ENCODE assay signal across 8 cellular contexts in genomic region chr19:14266208-14266607, GRCh38.
A peak's percentile ranks its signal among the peaks of the same experiment; 100 is the strongest.
DNase-seq lines count a peak whose midpoint lies in the region; TF ChIP-seq lines count a peak whose summit lies in the region.
"Not testable (repeated sequence)": the region's sequence is repeated elsewhere in the genome, so short reads cannot be mapped to it uniquely, and the experiment has no call there.

No MANE protein-coding gene starts in this region.

- not testable (repeated sequence) for H4K20me1 ChIP-seq in hepatocyte (ENCODE audit: insufficient read depth, poor library complexity, severe bottlenecking)

- H3K27ac Mint-ChIP-seq in nephron: peak overlapping the region in 2 of 3 experiments; percentile 30 to 33
- H3K27ac Mint-ChIP-seq in type B pancreatic cell: not testable (repeated sequence)

- not testable (repeated sequence) for DNase-seq in NT2/D1 (ENCODE audit: low read depth, low spot score); breast epithelium (ENCODE audit: low spot score in 2 of 2); hepatocyte (ENCODE audit: low spot score); ovary; type B pancreatic cell (ENCODE audit: extremely low spot score, unreplicated experiment)

- H3K4me3 Mint-ChIP-seq in nephron (peak overlapping the region; percentile 69 to 79 (median 73)), type B pancreatic cell (peak overlapping the region; percentile 71)

- not testable (repeated sequence) for H3K9me3 Mint-ChIP-seq in nephron, type B pancreatic cell

- TF ChIP-seq EP300 in ovary (IDR thresholded peaks at IDR 0.05): not testable (repeated sequence)

- peak overlapping the region; percentile 74 for H3K9ac ChIP-seq in NT2/D1 (ENCODE audit: insufficient read length, low read depth)
- H3K9ac ChIP-seq in iPS-20b (ENCODE audit: low read depth, low read length): peak overlapping the region; percentile 82; the same call in 1 of the 2 replicates

- peak overlapping the region; percentile 94 for H3K4me2 ChIP-seq in hepatocyte

- not testable (repeated sequence) for TF ChIP-seq POLR2A in breast epithelium (IDR thresholded peaks at IDR 0.05); ovary (IDR thresholded peaks at IDR 0.05)

- H3K4me1 ChIP-seq in HEK293 (ENCODE audit: control insufficient read depth, insufficient read depth, low read length); NT2/D1 (ENCODE audit: insufficient read depth, insufficient read length); breast epithelium; iPS-20b (ENCODE audit: insufficient read depth, low read length); ovary (ENCODE audit: insufficient read depth): not testable (repeated sequence)
- H3K4me1 ChIP-seq in hepatocyte (ENCODE audit: insufficient read depth): peaks cover 12% of the 10 kb centered on the region

- H3K4me1 Mint-ChIP-seq in nephron; type B pancreatic cell (ENCODE audit: unreplicated experiment): not testable (repeated sequence)

- intact Hi-C loops in breast epithelium (cut with DNase I; ENCODE audit: low total_unique reads); ovary (cut with DNase I): not testable (repeated sequence)

- H3K27ac ChIP-seq in HEK293 (ENCODE audit: extremely low read depth, low read depth, low read length); breast epithelium; hepatocyte; iPS-20b (ENCODE audit: low read length); ovary: not testable (repeated sequence)

- H3K27me3 Mint-ChIP-seq in nephron (ENCODE audit: low read depth) (peaks cover 27% of the 10 kb centered on the region), type B pancreatic cell (peaks cover 30% of the 10 kb centered on the region)

- CTCF ChIA-PET in HEK293 (lab: Yijun Ruan, JAX): interaction anchor here (0.7 to 1.4 kb wide), 2 partner anchors 22 to 213 kb away, joined by 3 to 4 read pairs; no protein-coding TSS in a partner anchor

- H3K36me3 ChIP-seq in HEK293 (ENCODE audit: control insufficient read depth in 2 of 2, insufficient read depth in 1 of 2, low read length in 2 of 2); NT2/D1 (ENCODE audit: insufficient read depth, insufficient read length, low read length); breast epithelium; hepatocyte (replicated peaks; ENCODE audit: insufficient read depth, low read depth); iPS-20b (ENCODE audit: insufficient read depth, low read depth, low read length); ovary: not testable (repeated sequence)

- not testable (repeated sequence) for TF ChIP-seq CTCF in HEK293 (tag by site-specific recombination; IDR thresholded peaks at IDR 0.05); breast epithelium (IDR thresholded peaks at IDR 0.05); hepatocyte (IDR thresholded peaks at IDR 0.05; ENCODE audit: poor library complexity); nephron (IDR thresholded peaks at IDR 0.05; ENCODE audit: unreplicated experiment in 3 of 3); ovary (IDR thresholded peaks at IDR 0.05); type B pancreatic cell (conservative IDR thresholded peaks at IDR 0.05)

- H3K27me3 ChIP-seq in NT2/D1 (ENCODE audit: insufficient read depth, insufficient read length) (peaks cover 14% of the 10 kb centered on the region), iPS-20b (ENCODE audit: insufficient read depth, low read length) (peaks cover 26% of the 10 kb centered on the region)
- H3K27me3 ChIP-seq in breast epithelium, hepatocyte, ovary: not testable (repeated sequence)

- not testable (repeated sequence) for H3K79me2 ChIP-seq in hepatocyte

- H3K9me2 ChIP-seq in hepatocyte (replicated peaks; ENCODE audit: insufficient read depth): not testable (repeated sequence)

- not testable (repeated sequence) for H3K4me3 ChIP-seq in HEK293 (ENCODE audit: low read depth, low read length); hepatocyte
- H3K4me3 ChIP-seq in NT2/D1 (ENCODE audit: insufficient read length, low read depth) (peak overlapping the region; percentile 44), breast epithelium (peak overlapping the region in 2 of 3 donors; percentile 40 to 56), iPS-20b (ENCODE audit: low read length) (peak overlapping the region; percentile 80; the same call in 1 of the 2 replicates), ovary (peak overlapping the region; percentile 10)

- H2AFZ ChIP-seq in hepatocyte: peak overlapping the region; percentile 84

- H3K36me3 Mint-ChIP-seq in nephron (ENCODE audit: low read depth); type B pancreatic cell: not testable (repeated sequence)

- 91% methylated on average over 4 of the region's 4 CpGs for WGBS in hepatocyte (ENCODE audit: low lambda C conversion rate, missing lambda C conversion rate)
- 63 to 73% (median 66%) methylated on average over 4 of the region's 4 CpGs for WGBS in ovary, 3 donors

- POLR2A ChIA-PET in HEK293 (lab: Yijun Ruan, JAX): not testable (repeated sequence)

- not testable (repeated sequence) for H3K9me3 ChIP-seq in HEK293 (ENCODE audit: control insufficient read depth, insufficient read depth, low read depth, low read length); NT2/D1 (ENCODE audit: insufficient read depth, low read length); breast epithelium; hepatocyte (ENCODE audit: low read depth); iPS-20b (ENCODE audit: insufficient read depth, low read depth, low read length); ovary

TF ChIP-seq in HEK293, 187 proteins besides CTCF, POLR2A, EP300 and RAD21:
- TF ChIP-seq ZNF121 (tag by site-specific recombination; IDR thresholded peaks at IDR 0.05): 0 out of 2 replicates have a peak, but pooled peaks have one; percentile 40
